8 cellular contexts compared by ENCODE assay signal in genomic region chrX:51891821-51892551, GRCh38. TPM values are rescaled to one million over a fixed set of nuclear protein-coding genes. Genes with fewer than 3 reads are reported as not detected.
DNase-seq lines count a peak whose midpoint lies in the region; ATAC-seq and TF ChIP-seq lines count a peak whose summit lies in the region.

No MANE protein-coding gene starts in this region.

- DNase-seq in T-helper 1 cell (no peak), NCI-H2227 treated with DMSO at 0.1 percent for 48 hours (lab: John Stamatoyannopoulos, UW) (peak; percentile 51), dorsolateral prefrontal cortex (peak in 2 of 10 donors; percentile 38 to 44), neuronal stem cell (ENCODE audit: low spot score) (no peak), HAP-1 (ENCODE audit: low spot score in 2 of 2) (no peak)
- DNase-seq in stimulated activated CD4-positive, alpha-beta T cell treated with anti-CD3 and anti-CD28 coated beads, Interleukin-4, amount 100 ng/mL, for 1 hour, result no peak

- no peak overlapping the region for H3K9ac ChIP-seq in neuronal stem cell (ENCODE audit: low read depth, low read length, poor library complexity)

- H3K4me1 ChIP-seq in neuronal stem cell (ENCODE audit: control insufficient read depth in 2 of 2, insufficient read depth in 1 of 2, low read depth in 1 of 2, low read length in 2 of 2), result peaks cover 10 to 15% of the 10 kb centered on the region in 2 donors
- H3K4me1 ChIP-seq in HAP-1, result 0 out of 2 replicates have a peak, but pooled peaks cover 8% of the 10 kb centered on the region

- no peak overlapping the region for H2BK120ac ChIP-seq in neuronal stem cell (ENCODE audit: low read depth, low read length)

- peaks cover 17% of the 10 kb centered on the region for H3K4me1 Mint-ChIP-seq in T-helper 1 cell treated with Interleukin-12 subunit alpha and Interleukin-12 subunit beta and Interleukin-4 antibody, amounts not matched to agents 30 μg/mL and 1 μg/mL, for 36 hours (ENCODE audit: low read depth)

- intact Hi-C loops in dorsolateral prefrontal cortex (cut with DNase I), result no loop called here

- H3K4me3 ChIP-seq in dorsolateral prefrontal cortex, result peak overlapping the region in 1 of 59 donors; percentile 68
- H3K4me3 ChIP-seq in neuronal stem cell (ENCODE audit: low read length in 2 of 2), result peak overlapping the region in 1 of 2 donors; percentile 87
- no peak overlapping the region for H3K4me3 ChIP-seq in HAP-1

- no peaks in the 10 kb centered on the region for H3K36me3 Mint-ChIP-seq in T-helper 1 cell treated with Interleukin-12 subunit alpha and Interleukin-12 subunit beta and Interleukin-4 antibody, amounts not matched to agents 30 μg/mL and 1 μg/mL, for 36 hours (ENCODE audit: low read depth)

- no peak overlapping the region for H3K14ac ChIP-seq in neuronal stem cell (ENCODE audit: low read length)

- no peak overlapping the region for H4K8ac ChIP-seq in neuronal stem cell (ENCODE audit: low read depth, low read length)

- in situ Hi-C loops in HAP-1 (cut with MboI; ENCODE audit: low sequenced_read_pairs), result no loop called here

- H3K4ac ChIP-seq in neuronal stem cell (ENCODE audit: low read length), result no peak overlapping the region

- peak overlapping the region; percentile 87 for H3K27ac Mint-ChIP-seq in T-helper 1 cell treated with Interleukin-12 subunit alpha and Interleukin-12 subunit beta and Interleukin-4 antibody, amounts not matched to agents 30 μg/mL and 1 μg/mL, for 36 hours

- no peak overlapping the region for H2BK15ac ChIP-seq in neuronal stem cell (ENCODE audit: low read length)

- H3K27ac ChIP-seq in dorsolateral prefrontal cortex (peak overlapping the region; percentile 38 to 91 (median 82)), neuronal stem cell (replicated peaks; ENCODE audit: low read length) (peak overlapping the region; percentile 88)

- H3K27me3 ChIP-seq in dorsolateral prefrontal cortex, result peaks cover 0 to 25% (median 0%) of the 10 kb centered on the region in 45 donors
- H3K27me3 ChIP-seq in neuronal stem cell (ENCODE audit: control insufficient read depth in 3 of 3, insufficient read depth in 3 of 3, low read depth in 1 of 3, low read length in 3 of 3), result no peaks in the 10 kb centered on the region
- no peaks in the 10 kb centered on the region for H3K27me3 ChIP-seq in HAP-1 (ENCODE audit: low read depth)

- no peak for ATAC-seq in GM19455 (IDR thresholded peaks at IDR 0.05; ENCODE audit: unreplicated experiment)

- peaks cover 12 to 19% of the 10 kb centered on the region in 2 donors for H3K36me3 ChIP-seq in neuronal stem cell (replicated peaks in 1 of 2; ENCODE audit: control insufficient read depth in 2 of 2, insufficient read depth in 2 of 2, low read length in 2 of 2)
- H3K36me3 ChIP-seq in HAP-1 (replicated peaks), result peaks cover 24% of the 10 kb centered on the region

- TF ChIP-seq CTCF in dorsolateral prefrontal cortex (IDR thresholded peaks at IDR 0.05 in 54 of 56, conservative IDR thresholded peaks at IDR 0.05 in 2 of 56; ENCODE audit: low read depth in 1 of 56, partially characterized antibody in 56 of 56), result no peak

- no peaks in the 10 kb centered on the region for H3K9me3 Mint-ChIP-seq in T-helper 1 cell treated with Interleukin-12 subunit alpha and Interleukin-12 subunit beta and Interleukin-4 antibody, amounts not matched to agents 30 μg/mL and 1 μg/mL, for 36 hours

- WGBS in neuronal stem cell (ENCODE audit: extremely low coverage in 2 of 2, insufficient read length in 2 of 2, insufficient replicate concordance in 1 of 2), 2 donors, result no CpG with 5 or more reads among the region's 6 CpGs

- peak overlapping the region; percentile 11 for H3K4me2 ChIP-seq in neuronal stem cell (ENCODE audit: insufficient read depth, low read length, poor library complexity, severe bottlenecking)

- no peak overlapping the region for H4K91ac ChIP-seq in neuronal stem cell (ENCODE audit: low read depth, low read length, poor library complexity)

- H3K79me1 ChIP-seq in neuronal stem cell (ENCODE audit: low read depth, low read length), result peaks cover 5% of the 10 kb centered on the region

- H3K4me3 Mint-ChIP-seq in T-helper 1 cell treated with Interleukin-12 subunit alpha and Interleukin-12 subunit beta and Interleukin-4 antibody, amounts not matched to agents 30 μg/mL and 1 μg/mL, for 36 hours, result no peak overlapping the region

- no peaks in the 10 kb centered on the region for H3K27me3 Mint-ChIP-seq in T-helper 1 cell treated with Interleukin-12 subunit alpha and Interleukin-12 subunit beta and Interleukin-4 antibody, amounts not matched to agents 30 μg/mL and 1 μg/mL, for 36 hours (ENCODE audit: low read depth)

- no peak overlapping the region for H3K23ac ChIP-seq in neuronal stem cell (ENCODE audit: low read depth, low read length, poor library complexity)

- H2BK12ac ChIP-seq in neuronal stem cell (ENCODE audit: low read length), result no peak overlapping the region

- H3K18ac ChIP-seq in neuronal stem cell (ENCODE audit: low read length), result no peak overlapping the region

- H2AK5ac ChIP-seq in neuronal stem cell (ENCODE audit: low read depth, low read length), result no peak overlapping the region

- H2AFZ ChIP-seq in neuronal stem cell (ENCODE audit: low read length), result peak overlapping the region; percentile 59

- H2BK5ac ChIP-seq in neuronal stem cell (ENCODE audit: low read length), result no peak overlapping the region

- H3K9me3 ChIP-seq in neuronal stem cell (replicated peaks in 1 of 2; ENCODE audit: control insufficient read depth in 2 of 2, insufficient read depth in 1 of 2, low read depth in 1 of 2, low read length in 2 of 2), result no peaks in the 10 kb centered on the region
- no peaks in the 10 kb centered on the region for H3K9me3 ChIP-seq in HAP-1

RNA-seq across cellular contexts. Expression of gene MAGED1, which starts 1.4 kb away (rescaled TPM):
- total RNA-seq in dorsolateral prefrontal cortex, result 100 to 1,000 TPM in 115 of 120 experiments, 10 to 100 TPM in 5; 88.5 to 229 (median 170) TPM
- polyA plus RNA-seq in neuronal stem cell (2013, experiment 1 of 2), result 261 TPM
- polyA plus RNA-seq in neuronal stem cell (2013, experiment 2 of 2), result 266 TPM
